Comparison of ENCODE assay signal across 8 cellular contexts in genomic region chr2:9752441-9753275, GRCh38.
A peak's percentile ranks its signal among the peaks of the same experiment; 100 is the strongest.
DNase-seq lines count a peak whose midpoint lies in the region.

No MANE protein-coding gene starts in this region.

- H3K9me3 Mint-ChIP-seq in T-helper 1 cell treated with Interleukin-12 subunit alpha and Interleukin-12 subunit beta and Interleukin-4 antibody, amounts not matched to agents 30 μg/mL and 1 μg/mL, for 36 hours = no peaks in the 10 kb centered on the region

- H3K36me3 Mint-ChIP-seq in T-helper 1 cell treated with Interleukin-12 subunit alpha and Interleukin-12 subunit beta and Interleukin-4 antibody, amounts not matched to agents 30 μg/mL and 1 μg/mL, for 36 hours (ENCODE audit: low read depth) = no peaks in the 10 kb centered on the region

- H3K36me3 ChIP-seq in adipocyte (ENCODE audit: control insufficient read depth, insufficient read depth, low read length, severe bottlenecking) = no peaks in the 10 kb centered on the region

- H3K4me3 ChIP-seq in adipocyte (ENCODE audit: low read length) = peak overlapping the region; percentile 39

- peaks cover 28% of the 10 kb centered on the region for H3K27me3 Mint-ChIP-seq in T-helper 1 cell treated with Interleukin-12 subunit alpha and Interleukin-12 subunit beta and Interleukin-4 antibody, amounts not matched to agents 30 μg/mL and 1 μg/mL, for 36 hours (ENCODE audit: low read depth)

- peak overlapping the region; percentile 98 for H3K27ac Mint-ChIP-seq in T-helper 1 cell treated with Interleukin-12 subunit alpha and Interleukin-12 subunit beta and Interleukin-4 antibody, amounts not matched to agents 30 μg/mL and 1 μg/mL, for 36 hours

- H3K9ac ChIP-seq in adipocyte (ENCODE audit: low read length) = peak overlapping the region; percentile 74

- no peaks in the 10 kb centered on the region for H3K27me3 ChIP-seq in adipocyte (replicated peaks; ENCODE audit: control insufficient read depth, insufficient read depth, low read length)

- H3K9me3 ChIP-seq in adipocyte (ENCODE audit: control insufficient read depth, low read length) = no peaks in the 10 kb centered on the region

- DNase-seq in NOMO-1 (lab: John Stamatoyannopoulos, UW; ENCODE audit: unreplicated experiment in 2 of 2) = peak; percentile 40 to 78
- DNase-seq in NOMO-1 treated with dmso at 0.1 percent for 144 hours (lab: John Stamatoyannopoulos, UW; ENCODE audit: unreplicated experiment) = no peak
- peak; percentile 34 for DNase-seq in adipocyte (ENCODE audit: low read depth)
- peak; percentile 57 to 74 for DNase-seq in stimulated activated CD4-positive, alpha-beta T cell treated with anti-CD3 and anti-CD28 coated beads, Interleukin-15, amount 100 ng/mL, for 1 hour (ENCODE audit: low read depth in 1 of 2, low spot score in 1 of 2)
- DNase-seq in COR-L47 (lab: John Stamatoyannopoulos, UW) = no peak
- DNase-seq in HuH-7.5 (ENCODE audit: low spot score) = no peak
- no peak for DNase-seq in dermis blood vessel endothelial cell

- H3K4me1 ChIP-seq in adipocyte (ENCODE audit: control insufficient read depth, insufficient read depth, low read length) = peaks cover 22% of the 10 kb centered on the region

- peak overlapping the region; percentile 88 for H3K4me3 Mint-ChIP-seq in T-helper 1 cell treated with Interleukin-12 subunit alpha and Interleukin-12 subunit beta and Interleukin-4 antibody, amounts not matched to agents 30 μg/mL and 1 μg/mL, for 36 hours

- H3K4me1 Mint-ChIP-seq in T-helper 1 cell treated with Interleukin-12 subunit alpha and Interleukin-12 subunit beta and Interleukin-4 antibody, amounts not matched to agents 30 μg/mL and 1 μg/mL, for 36 hours (ENCODE audit: low read depth) = peaks cover 60% of the 10 kb centered on the region

Comparison
In these comparisons a context has a peak if more than half of its experiments do, and no peak if none do; other contexts are left out.
1. DNase-seq: peak in NOMO-1 (2 of 2), adipocyte (single experiment) and stimulated activated CD4-positive, alpha-beta T cell treated with anti-CD3 and anti-CD28 coated beads, Interleukin-15, amount 100 ng/mL, for 1 hour (2 of 2); none in NOMO-1 treated with dmso at 0.1 percent for 144 hours (single experiment), COR-L47 (single experiment), HuH-7.5 (single experiment) and dermis blood vessel endothelial cell (single experiment).